Comparison of ENCODE assay signal across 28 cellular contexts in the genomic region with DNA sequence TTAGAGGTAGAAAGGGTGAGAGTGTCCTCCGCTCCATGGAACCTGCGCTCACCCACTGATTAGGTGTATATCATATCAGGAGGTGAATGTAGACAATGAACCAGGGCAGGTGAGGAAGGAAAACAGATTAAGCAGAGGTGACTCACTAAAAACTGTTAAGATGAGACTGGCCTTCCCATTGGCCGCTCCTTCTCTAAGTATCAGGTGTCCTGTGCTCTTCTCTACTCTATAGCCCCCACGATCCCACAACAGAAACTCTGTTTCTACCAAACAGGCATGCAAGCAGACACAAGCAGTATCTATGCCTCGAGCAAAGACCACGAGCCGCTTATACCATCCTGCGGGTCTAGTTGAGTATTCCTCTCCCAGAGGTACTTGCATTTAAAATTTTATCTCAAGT.
"Had no signal": no experiment of that assay in that cellular context is flagged by ENCODE, and none has a peak within 500 bp of the region (broad histone marks: within the 10 kb centered on the region; RNA-seq: fewer than 3 reads in every experiment).

No MANE protein-coding gene starts in this region.

- H3K9me3 Mint-ChIP-seq: activated B cell treated with CpG ODN at 0.5 μM for 24 hours; activated CD4-positive, alpha-beta memory T cell treated with anti-CD3 and anti-CD28 coated beads for 36 hours; activated CD4-positive, alpha-beta T cell treated with anti-CD3 and anti-CD28 coated beads, Interleukin-2, amount 10 ng/mL, durations not matched to agents 7 days and 5 days; activated naive CD4-positive, alpha-beta T cell treated with anti-CD3 and anti-CD28 coated beads for 36 hours; activated naive CD8-positive, alpha-beta T cell treated with anti-CD3 and anti-CD28 coated beads for 36 hours; activated T-cell treated with anti-CD3 and anti-CD28 coated beads, Interleukin-2, amount 50 U/mL, for 4 hours; T-helper 1 cell treated with Interleukin-12 subunit alpha and Interleukin-12 subunit beta and Interleukin-4 antibody, amounts not matched to agents 30 μg/mL and 1 μg/mL, for 36 hours had no signal

- H3K4me1 ChIP-seq: SJSA1 had no signal

- H3K27me3 Mint-ChIP-seq: activated CD4-positive, alpha-beta T cell treated with anti-CD3 and anti-CD28 coated beads, Interleukin-2, amount 10 ng/mL, durations not matched to agents 7 days and 5 days had no signal

- H3K36me3 Mint-ChIP-seq: activated CD4-positive, alpha-beta memory T cell treated with anti-CD3 and anti-CD28 coated beads for 36 hours; activated naive CD8-positive, alpha-beta T cell treated with anti-CD3 and anti-CD28 coated beads for 36 hours had no signal

- H3K27ac ChIP-seq: brain microvascular endothelial cell, cardiac muscle cell, SJSA1 had no signal

- H3K36me3 ChIP-seq: brain microvascular endothelial cell, cardiac muscle cell, SJSA1 had no signal

- H3K4me3 Mint-ChIP-seq: activated B cell treated with CpG ODN at 0.5 μM for 24 hours; activated CD4-positive, alpha-beta memory T cell treated with anti-CD3 and anti-CD28 coated beads for 36 hours; activated CD4-positive, alpha-beta T cell treated with anti-CD3 and anti-CD28 coated beads, Interleukin-2, amount 10 ng/mL, durations not matched to agents 7 days and 5 days; activated naive CD4-positive, alpha-beta T cell treated with anti-CD3 and anti-CD28 coated beads for 36 hours; activated naive CD8-positive, alpha-beta T cell treated with anti-CD3 and anti-CD28 coated beads for 36 hours; activated T-cell treated with anti-CD3 and anti-CD28 coated beads, Interleukin-2, amount 50 U/mL, for 4 hours; T-helper 1 cell treated with Interleukin-12 subunit alpha and Interleukin-12 subunit beta and Interleukin-4 antibody, amounts not matched to agents 30 μg/mL and 1 μg/mL, for 36 hours had no signal

- H3K4me3 ChIP-seq: cardiac muscle cell, SJSA1 had no signal

- ATAC-seq: activated T-cell treated with anti-CD3 and anti-CD28 coated beads, Interleukin-2, amount 50 U/mL, for 4 hours; Panc1 had no signal

- H3K4me1 Mint-ChIP-seq: activated B cell treated with CpG ODN at 0.5 μM for 24 hours; activated CD4-positive, alpha-beta T cell treated with anti-CD3 and anti-CD28 coated beads, Interleukin-2, amount 10 ng/mL, durations not matched to agents 7 days and 5 days; activated naive CD8-positive, alpha-beta T cell treated with anti-CD3 and anti-CD28 coated beads for 36 hours had no signal

- H3K27me3 ChIP-seq: brain microvascular endothelial cell, cardiac muscle cell, SJSA1 had no signal

- H3K9me3 ChIP-seq: SJSA1 had no signal

- DNase-seq: activated B cell treated with CpG ODN at 0.5 μM for 24 hours; activated CD4-positive, alpha-beta memory T cell treated with anti-CD3 and anti-CD28 coated beads for 36 hours; activated CD4-positive, alpha-beta T cell treated with anti-CD3 and anti-CD28 coated beads, Interleukin-2, amount 10 ng/mL, durations not matched to agents 7 days and 5 days; activated CD8-positive, alpha-beta memory T cell treated with anti-CD3 and anti-CD28 coated beads for 24 hours; activated gamma-delta T cell; activated naive CD4-positive, alpha-beta T cell treated with anti-CD3 and anti-CD28 coated beads for 36 hours; activated naive CD8-positive, alpha-beta T cell treated with anti-CD3 and anti-CD28 coated beads for 36 hours; activated T-cell treated with anti-CD3 and anti-CD28 coated beads, Interleukin-2, amount 50 U/mL, for 4 hours; brain microvascular endothelial cell; IMR-90; Kasumi-1; KBM-7; NCI-H1048; NCI-H146; NCI-H187 treated with DMSO at 0.1 percent for 48 hours; NCI-H2081 treated with DMSO at 0.1 percent for 48 hours; NCI-H2171; NCI-H2227 treated with DMSO at 0.1 percent for 48 hours; NCI-H446 treated with DMSO at 0.1 percent for 48 hours; NCI-H524 treated with DMSO at 0.1 percent for 48 hours; OCI-M1; Right ventricle myocardium superior; RPMI8226; SW 1271 had no signal

- H3K27ac Mint-ChIP-seq: activated B cell treated with CpG ODN at 0.5 μM for 24 hours; activated CD4-positive, alpha-beta memory T cell treated with anti-CD3 and anti-CD28 coated beads for 36 hours; activated CD4-positive, alpha-beta T cell treated with anti-CD3 and anti-CD28 coated beads, Interleukin-2, amount 10 ng/mL, durations not matched to agents 7 days and 5 days; activated naive CD4-positive, alpha-beta T cell treated with anti-CD3 and anti-CD28 coated beads for 36 hours; activated naive CD8-positive, alpha-beta T cell treated with anti-CD3 and anti-CD28 coated beads for 36 hours; T-helper 1 cell treated with Interleukin-12 subunit alpha and Interleukin-12 subunit beta and Interleukin-4 antibody, amounts not matched to agents 30 μg/mL and 1 μg/mL, for 36 hours had no signal
